ENCODE assay signal across 15 cellular contexts in genomic region chr2:112021781-112022231, GRCh38. TPM values are rescaled to one million over a fixed set of nuclear protein-coding genes. Genes with fewer than 3 reads are reported as not detected.
A peak's percentile ranks its signal among the peaks of the same experiment; 100 is the strongest.
DNase-seq lines count a peak whose midpoint lies in the region; ATAC-seq, FAIRE-seq and TF ChIP-seq lines count a peak whose summit lies in the region.
"Had no signal": no experiment of that assay in that cellular context is flagged by ENCODE, and none has a peak within 500 bp of the region (broad histone marks: within the 10 kb centered on the region; RNA-seq: fewer than 3 reads in every experiment).

No MANE protein-coding gene starts in this region.

- no peak for TF ChIP-seq EP300 in A549 (IDR thresholded peaks at IDR 0.05)

- no peak for DNase-seq in A549 (ENCODE audit: low read depth in 1 of 2, low spot score in 1 of 2)
- DNase-seq in fibroblast of the aortic adventitia (ENCODE audit: low read depth) = peak; percentile 6
- no peak for DNase-seq in RWPE1 (ENCODE audit: low spot score)
- no peak for DNase-seq in kidney
- DNase-seq: anterior cingulate cortex, Calu3, NCI-H1930, stomach had no signal

- H3K4me3 ChIP-seq in A549 = no peak overlapping the region
- H3K4me3 ChIP-seq in HEK293 (ENCODE audit: low read depth, low read length) = no peak overlapping the region
- no peak overlapping the region for H3K4me3 ChIP-seq in fibroblast of the aortic adventitia (ENCODE audit: low read depth, low read length)
- no peak overlapping the region for H3K4me3 ChIP-seq in kidney (ENCODE audit: low read length in 2 of 2)
- H3K4me3 ChIP-seq: SK-N-MC, stomach had no signal

- TF ChIP-seq RAD21 in A549 (conservative IDR thresholded peaks at IDR 0.05 in 1 of 2, IDR thresholded peaks at IDR 0.05 in 1 of 2) = no peak

- TF ChIP-seq CTCF in A549 (IDR thresholded peaks at IDR 0.05) = no peak
- no peak for TF ChIP-seq CTCF in HEK293 (tag by site-specific recombination; IDR thresholded peaks at IDR 0.05)
- TF ChIP-seq CTCF in fibroblast of the aortic adventitia (IDR thresholded peaks at IDR 0.05; ENCODE audit: insufficient read depth, low read length) = no peak
- no peak for TF ChIP-seq CTCF in RWPE1 (conservative IDR thresholded peaks at IDR 0.05; ENCODE audit: low read depth)
- no peak for TF ChIP-seq CTCF in kidney (IDR thresholded peaks at IDR 0.05; ENCODE audit: borderline replicate concordance, extremely low read depth, insufficient read depth)

- no peaks in the 10 kb centered on the region for H3K9me3 ChIP-seq in A549
- H3K9me3 ChIP-seq in HEK293 (ENCODE audit: control insufficient read depth, insufficient read depth, low read depth, low read length) = no peaks in the 10 kb centered on the region
- H3K9me3 ChIP-seq in kidney (ENCODE audit: control insufficient read depth in 1 of 2, low read length in 2 of 2) = no peaks in the 10 kb centered on the region
- H3K9me3 ChIP-seq: stomach had no signal

- no peak for FAIRE-seq in A549 (lab: Jason Lieb, UNC)
- FAIRE-seq in kidney (lab: Jason Lieb, UNC) = no peak

- ATAC-seq in A549 (no peak), SK-N-SH treated with all-trans-retinoic acid at 6 μM for 48 hours (peak; percentile 49; the same call in 2 of the 3 replicates), HG03457 (IDR thresholded peaks at IDR 0.05; ENCODE audit: unreplicated experiment) (no peak), HG03354 (IDR thresholded peaks at IDR 0.05; ENCODE audit: poor library complexity, severe bottlenecking, unreplicated experiment) (no peak)
- ATAC-seq: foreskin keratinocyte had no signal

- H3K27ac ChIP-seq in A549 = no peak overlapping the region
- no peak overlapping the region for H3K27ac ChIP-seq in HEK293 (ENCODE audit: extremely low read depth, low read depth, low read length)
- no peak overlapping the region for H3K27ac ChIP-seq in RWPE1
- no peak overlapping the region for H3K27ac ChIP-seq in kidney (ENCODE audit: low read depth in 2 of 2, low read length in 2 of 2)
- H3K27ac ChIP-seq: foreskin keratinocyte, KMS-11, SK-N-MC, stomach had no signal

- POLR2A ChIA-PET in A549 (lab: Yijun Ruan, JAX) (no interaction called here), HEK293 (lab: Yijun Ruan, JAX) (no interaction called here), RWPE1 (lab: Yijun Ruan, JAX; ENCODE audit: low non-redundant PET) (no interaction called here)

- H3K4me1 ChIP-seq in A549 = no peaks in the 10 kb centered on the region
- H3K4me1 ChIP-seq in HEK293 (ENCODE audit: control insufficient read depth, insufficient read depth, low read length) = peaks cover 10% of the 10 kb centered on the region
- no peaks in the 10 kb centered on the region for H3K4me1 ChIP-seq in kidney (ENCODE audit: control insufficient read depth in 1 of 2, insufficient read depth in 1 of 2, low read depth in 1 of 2, low read length in 2 of 2)
- H3K4me1 ChIP-seq: foreskin keratinocyte had no signal

- no peak for TF ChIP-seq POLR2A in A549 (IDR thresholded peaks at IDR 0.05; ENCODE audit: low read length)

- no peak overlapping the region for H3K9ac ChIP-seq in kidney (ENCODE audit: low read length in 2 of 2)
- H3K9ac ChIP-seq: KMS-11 had no signal

- CTCF ChIA-PET in A549 (lab: Yijun Ruan, JAX) (interaction anchor here (0.8 kb wide), 1 partner anchor 134 kb away, joined by 4 read pairs; no protein-coding TSS in a partner anchor), HEK293 (lab: Yijun Ruan, JAX) (no interaction called here), RWPE1 (lab: Yijun Ruan, JAX) (no interaction called here)

- intact Hi-C loops in kidney (cut with DNase I) = no loop called here

- no peak overlapping the region for H3K4me2 ChIP-seq in A549
- H3K4me2 ChIP-seq: KMS-11 had no signal

- H3K36me3 ChIP-seq in HEK293 (ENCODE audit: control insufficient read depth in 2 of 2, insufficient read depth in 1 of 2, low read length in 2 of 2) = peaks cover 0 to 7% of the 10 kb centered on the region in 2 experiments; a peak in 1 of 3 replicates
- peaks cover 4 to 22% of the 10 kb centered on the region in 2 donors for H3K36me3 ChIP-seq in kidney (ENCODE audit: control insufficient read depth in 1 of 2, insufficient read depth in 2 of 2, low read length in 2 of 2)

- WGBS in A549 (ENCODE audit: missing lambda C conversion rate) = 77% methylated on average over 8 of the region's 8 CpGs

TF ChIP-seq in A549, 52 proteins besides CTCF, POLR2A, EP300 and RAD21:
- TF ChIP-seq FOSL2 (IDR thresholded peaks at IDR 0.05) (no peak), FOSL2 (CRISPR knock-in tag; IDR thresholded peaks at IDR 0.05) (peak; percentile 30; the same call in 1 of the 2 replicates), JUN (IDR thresholded peaks at IDR 0.05) (no peak), KDM5A (IDR thresholded peaks at IDR 0.05) (no peak)

TF ChIP-seq in HEK293, 187 proteins besides CTCF, POLR2A, EP300 and RAD21 (continues in another document):
- TF ChIP-seq ZNF639 (tag by site-specific recombination; IDR thresholded peaks at IDR 0.05) (0 out of 2 replicates have a peak, but pooled peaks have one; percentile 59), KLF17 (tag by site-specific recombination; IDR thresholded peaks at IDR 0.05) (no peak), SCRT2 (tag by site-specific recombination; IDR thresholded peaks at IDR 0.05) (0 out of 2 replicates have a peak, but pooled peaks have one; percentile 9), GLI4 (tag by site-specific recombination; IDR thresholded peaks at IDR 0.05) (no peak), ZXDB (tag by site-specific recombination; IDR thresholded peaks at IDR 0.05) (peak; percentile 35; the same call in 1 of the 2 replicates), ZNF19 (tag by site-specific recombination; IDR thresholded peaks at IDR 0.05; ENCODE audit: low read depth) (no peak), SP7 (tag by site-specific recombination; IDR thresholded peaks at IDR 0.05) (peak; percentile 98)

TF ChIP-seq in SK-N-SH treated with all-trans-retinoic acid at 6 μM for 48 hours, 23 proteins besides CTCF, POLR2A, EP300 and RAD21:
- TF ChIP-seq PATZ1 (CRISPR knock-in tag; IDR thresholded peaks at IDR 0.05; ENCODE audit: borderline replicate concordance) = no peak
- TF ChIP-seq POU6F1 (CRISPR knock-in tag; IDR thresholded peaks at IDR 0.05; ENCODE audit: borderline replicate concordance, low read depth) = no peak
- TF ChIP-seq RARB (CRISPR knock-in tag; IDR thresholded peaks at IDR 0.05) = no peak
- TF ChIP-seq ZC3H10 (CRISPR knock-in tag; IDR thresholded peaks at IDR 0.05) = no peak
- TF ChIP-seq PPARA (CRISPR knock-in tag; IDR thresholded peaks at IDR 0.05; ENCODE audit: borderline replicate concordance) = no peak
- no peak; the same call in 1 of the 2 replicates for TF ChIP-seq ISL1 (CRISPR knock-in tag; IDR thresholded peaks at IDR 0.05)
- TF ChIP-seq TOX (CRISPR knock-in tag; IDR thresholded peaks at IDR 0.05; ENCODE audit: borderline replicate concordance) = no peak
- no peak for TF ChIP-seq SNAI2 (CRISPR knock-in tag; IDR thresholded peaks at IDR 0.05)
- no peak for TF ChIP-seq CSDC2 (CRISPR knock-in tag; IDR thresholded peaks at IDR 0.05)
- TF ChIP-seq TCF4 (CRISPR knock-in tag; IDR thresholded peaks at IDR 0.05; ENCODE audit: borderline replicate concordance) = no peak

RNA-seq across cellular contexts. Expression of gene TMEM87B, which starts 33.3 kb away (rescaled TPM):
- polyA plus RNA-seq in A549 (2011; rRNA removed) (18.8 and 27.0 TPM in 2 replicates), A549 (2017; fragmentation: RNase III; extraction: RNeasy Plus Mini Kit Qiagen cat#74134 plus additional on column Dnase treatment) (12.1 to 15.9 TPM (median 12.3 TPM) in 3 replicates), kidney (ENCODE audit: insufficient read depth, low read depth, low replicate concordance) (6.5 TPM)
- 3.1 and 3.4 TPM in 2 replicates for polyA plus RNA-seq in A549 (2012; cell fraction: cytosol; rRNA removed)
- 5.4 and 7.5 TPM in 2 replicates for polyA plus RNA-seq in A549 (2012; cell fraction: nucleus; rRNA removed)
- polyA minus RNA-seq in A549 (2011; rRNA and poly(A)+ RNA removed) = 8.6 and 10.5 TPM in 2 replicates
- total RNA-seq in fibroblast of the aortic adventitia (ENCODE audit: low replicate concordance) (24.9 and 40.2 TPM in 2 replicates), kidney (21.9 TPM)
